ENCODE assay signal across 12 cellular contexts in genomic region chr3:134721214-134721613, GRCh38.
"Had no signal": no experiment of that assay in that cellular context is flagged by ENCODE, and none has a peak within 500 bp of the region (broad histone marks: within the 10 kb centered on the region; RNA-seq: fewer than 3 reads in every experiment).

No MANE protein-coding gene starts in this region.

- H3K27ac ChIP-seq: right atrium auricular region, WERI-Rb-1 had no signal

- ATAC-seq: left lobe of liver; mucosa of descending colon; naive thymus-derived CD8-positive, alpha-beta T cell had no signal

- H3K4me3 ChIP-seq: mucosa of descending colon, right atrium auricular region had no signal

- DNase-seq: activated CD4-positive, alpha-beta T cell treated with anti-CD3 and anti-CD28 coated beads, Interleukin-2, amount 10 ng/mL, durations not matched to agents 24 days and 14 days; activated naive CD4-positive, alpha-beta T cell; caudate nucleus; glutamatergic neuron; mammary epithelial cell; mucosa of descending colon; naive thymus-derived CD8-positive, alpha-beta T cell; small intestine; WERI-Rb-1 had no signal

- FAIRE-seq: small intestine, urothelium cell line had no signal

- H3K9me3 ChIP-seq: mucosa of descending colon, right atrium auricular region had no signal

- H3K27me3 ChIP-seq: right atrium auricular region had no signal

- H3K36me3 ChIP-seq: right atrium auricular region, WERI-Rb-1 had no signal

- H3K4me1 ChIP-seq: right atrium auricular region had no signal
